ENCODE assay signal across 23 cellular contexts in the genomic region with DNA sequence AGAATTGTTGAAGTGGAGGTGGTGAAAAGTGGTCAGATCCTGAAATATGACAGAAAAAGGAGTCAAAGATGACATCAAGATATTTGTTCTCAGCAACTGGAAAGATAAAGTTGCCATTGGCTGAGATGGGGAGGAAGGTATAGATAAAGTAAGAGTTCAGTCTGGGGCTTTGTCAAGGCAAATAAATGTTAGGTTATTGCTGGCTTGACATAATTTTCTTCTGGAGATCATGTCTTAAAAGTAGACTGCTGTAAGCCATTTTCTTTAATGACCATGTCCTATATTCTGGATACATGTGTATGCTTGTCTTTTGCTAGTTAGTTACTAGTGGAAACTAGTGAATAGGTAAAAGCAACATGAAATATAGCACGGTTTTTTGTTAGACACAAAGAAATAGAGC.
"Had no signal": no experiment of that assay in that cellular context is flagged by ENCODE, and none has a peak within 500 bp of the region (broad histone marks: within the 10 kb centered on the region; RNA-seq: fewer than 3 reads in every experiment).

No MANE protein-coding gene starts in this region.

- H3K4me3 ChIP-seq: prostate gland, right atrium auricular region, thyroid gland, uterus had no signal

- H3K27me3 Mint-ChIP-seq: activated B cell treated with CpG ODN at 0.5 μM for 24 hours; activated CD4-positive, alpha-beta T cell treated with anti-CD3 and anti-CD28 coated beads for 36 hours; natural killer cell treated with Interleukin-12 subunit alpha and Interleukin-12 subunit beta and Interleukin-15 and Interleukin-18, amount 100 ng/mL, for 72 hours had no signal

- H3K9me3 ChIP-seq: prostate gland, right atrium auricular region, thyroid gland, uterus had no signal

- H3K36me3 Mint-ChIP-seq: natural killer cell treated with Interleukin-12 subunit alpha and Interleukin-12 subunit beta and Interleukin-15 and Interleukin-18, amount 100 ng/mL, for 72 hours had no signal

- DNase-seq: activated B cell treated with CpG ODN at 0.5 μM for 24 hours; activated CD4-positive, alpha-beta T cell treated with anti-CD3 and anti-CD28 coated beads for 36 hours; activated CD4-positive, alpha-beta T cell treated with anti-CD3 and anti-CD28 coated beads, Interleukin-2, amount 50 U/mL, for 48 hours; activated effector memory CD4-positive, alpha-beta T cell treated with Interleukin-2 at 50 U/mL for 16 hours; activated naive CD4-positive, alpha-beta T cell treated with anti-CD3 and anti-CD28 coated beads for 36 hours; activated naive CD8-positive, alpha-beta T cell treated with anti-CD3 and anti-CD28 coated beads, Interleukin-2, amount 10 ng/mL, durations not matched to agents 7 days and 5 days; activated T-cell treated with anti-CD3 and anti-CD28 coated beads, Interleukin-2, amount 50 U/mL, for 72 hours; amygdala; effector CD8-positive, alpha-beta T cell; erythroblast; foreskin keratinocyte; kidney; midbrain; stimulated activated CD4-positive, alpha-beta T cell treated with anti-CD3 and anti-CD28 coated beads, Interleukin-4, amount 100 ng/mL, for 4 hours; stimulated activated naive CD8-positive, alpha-beta T cell treated with anti-CD3 and anti-CD28 coated beads, Interleukin-15, Interleukin-2, amounts not matched to agents 100 U/mL and 50 U/mL, for 24 hours; T1000; thyroid gland; uterus had no signal

- H3K27ac ChIP-seq: foreskin keratinocyte, prostate gland, right atrium auricular region, thyroid gland, uterus had no signal

- H3K4me3 Mint-ChIP-seq: activated B cell treated with CpG ODN at 0.5 μM for 24 hours; activated CD4-positive, alpha-beta T cell treated with anti-CD3 and anti-CD28 coated beads for 36 hours; activated naive CD4-positive, alpha-beta T cell treated with anti-CD3 and anti-CD28 coated beads for 36 hours; activated naive CD8-positive, alpha-beta T cell treated with anti-CD3 and anti-CD28 coated beads, Interleukin-2, amount 10 ng/mL, durations not matched to agents 7 days and 5 days; activated T-cell treated with anti-CD3 and anti-CD28 coated beads, Interleukin-2, amount 50 U/mL, for 72 hours; dendritic cell treated with granulocyte-macrophage colony-stimulating factor and Interleukin-4, amounts not matched to agents 40 ng/mL and 50 ng/mL, for 4 days; natural killer cell treated with Interleukin-12 subunit alpha and Interleukin-12 subunit beta and Interleukin-15 and Interleukin-18, amount 100 ng/mL, for 72 hours had no signal

- H3K27me3 ChIP-seq: foreskin keratinocyte, right atrium auricular region, thyroid gland, uterus had no signal

- H3K4me1 ChIP-seq: prostate gland had no signal

- H3K9me3 Mint-ChIP-seq: dendritic cell treated with granulocyte-macrophage colony-stimulating factor and Interleukin-4, amounts not matched to agents 40 ng/mL and 50 ng/mL, for 4 days; natural killer cell treated with Interleukin-12 subunit alpha and Interleukin-12 subunit beta and Interleukin-15 and Interleukin-18, amount 100 ng/mL, for 72 hours had no signal

- ATAC-seq: activated CD4-positive, alpha-beta T cell treated with anti-CD3 and anti-CD28 coated beads for 36 hours; activated T-cell treated with anti-CD3 and anti-CD28 coated beads, Interleukin-2, amount 50 U/mL, for 72 hours; foreskin keratinocyte; left lobe of liver; natural killer cell treated with Interleukin-12 subunit alpha and Interleukin-12 subunit beta and Interleukin-15 and Interleukin-18, amount 100 ng/mL, for 72 hours; stimulated activated naive CD8-positive, alpha-beta T cell treated with anti-CD3 and anti-CD28 coated beads, Interleukin-15, Interleukin-2, amounts not matched to agents 100 U/mL and 50 U/mL, for 24 hours had no signal

- H3K36me3 ChIP-seq: prostate gland, uterus had no signal

- H3K27ac Mint-ChIP-seq: activated B cell treated with CpG ODN at 0.5 μM for 24 hours; activated CD4-positive, alpha-beta T cell treated with anti-CD3 and anti-CD28 coated beads for 36 hours; activated naive CD4-positive, alpha-beta T cell treated with anti-CD3 and anti-CD28 coated beads for 36 hours; activated naive CD8-positive, alpha-beta T cell treated with anti-CD3 and anti-CD28 coated beads, Interleukin-2, amount 10 ng/mL, durations not matched to agents 7 days and 5 days; activated T-cell treated with anti-CD3 and anti-CD28 coated beads, Interleukin-2, amount 50 U/mL, for 72 hours; dendritic cell treated with granulocyte-macrophage colony-stimulating factor and Interleukin-4, amounts not matched to agents 40 ng/mL and 50 ng/mL, for 4 days; natural killer cell treated with Interleukin-12 subunit alpha and Interleukin-12 subunit beta and Interleukin-15 and Interleukin-18, amount 100 ng/mL, for 72 hours had no signal
